8 cellular contexts compared by ENCODE assay signal in genomic region chr5:78008356-78008967, GRCh38.
DNase-seq lines count a peak whose midpoint lies in the region; FAIRE-seq and TF ChIP-seq lines count a peak whose summit lies in the region.

No MANE protein-coding gene starts in this region.

- FAIRE-seq in RCC 7860 (lab: Jason Lieb, UNC), result no peak

- H3K79me2 ChIP-seq in parathyroid adenoma, result no peaks in the 10 kb centered on the region

- peak; percentile 39 for DNase-seq in DMS153 treated with DMSO at 0.1 percent for 48 hours (lab: John Stamatoyannopoulos, UW; ENCODE audit: unreplicated experiment)
- DNase-seq in HuH-7.5 (ENCODE audit: low spot score), result peak; percentile 25
- peak; percentile 6 for DNase-seq in RCC 7860 (ENCODE audit: low spot score)
- DNase-seq in erythroblast (lab: John Stamatoyannopoulos, UW), result peak; percentile 44 to 58
- DNase-seq in activated CD4-positive, CD25-positive, alpha-beta regulatory T cell (lab: John Stamatoyannopoulos, UW), result no peak
- no peak for DNase-seq in activated gamma-delta T cell treated with Interleukin-2 at 50 U/mL for 16 hours
- DNase-seq in H7, result no peak

- H3K4me3 ChIP-seq in parathyroid adenoma (ENCODE audit: low read depth, low read length), result no peak overlapping the region
- no peak overlapping the region for H3K4me3 ChIP-seq in H7 (ENCODE audit: insufficient read depth, low read depth, low read length)

- no peak overlapping the region for H2AFZ ChIP-seq in parathyroid adenoma

- H3K4me1 ChIP-seq in parathyroid adenoma, result no peaks in the 10 kb centered on the region

- H3K9ac ChIP-seq in parathyroid adenoma, result no peak overlapping the region

- TF ChIP-seq CTCF in parathyroid adenoma (IDR thresholded peaks at IDR 0.05), result peak; percentile 89

- H3K4me2 ChIP-seq in parathyroid adenoma (ENCODE audit: low read length), result no peak overlapping the region

- no peaks in the 10 kb centered on the region for H3K9me3 ChIP-seq in parathyroid adenoma (ENCODE audit: control insufficient read depth, low read length)

- TF ChIP-seq POLR2A in erythroblast (IDR thresholded peaks at IDR 0.05; ENCODE audit: low read length), result no peak

- no peaks in the 10 kb centered on the region for H3K36me3 ChIP-seq in parathyroid adenoma (ENCODE audit: control insufficient read depth, insufficient read depth, low read length)
- H3K36me3 ChIP-seq in H7 (replicated peaks; ENCODE audit: control insufficient read depth, insufficient read depth, low read length), result no peaks in the 10 kb centered on the region

- H3K27me3 ChIP-seq in parathyroid adenoma (ENCODE audit: control insufficient read depth, insufficient read depth, low read length) (no peaks in the 10 kb centered on the region), H7 (ENCODE audit: control insufficient read depth, insufficient read depth, low read length) (no peaks in the 10 kb centered on the region)

- no peak overlapping the region for H3K27ac ChIP-seq in parathyroid adenoma

Comparison
In these comparisons a context has a peak if more than half of its experiments do, and no peak if none do; other contexts are left out.
1. DNase-seq: peak in DMS153 treated with DMSO at 0.1 percent for 48 hours (single experiment), HuH-7.5 (single experiment), RCC 7860 (single experiment) and erythroblast (2 of 2); none in activated CD4-positive, CD25-positive, alpha-beta regulatory T cell (0 of 4), activated gamma-delta T cell treated with Interleukin-2 at 50 U/mL for 16 hours (single experiment) and H7 (single experiment).